ENCODE assay signal across 13 cellular contexts in the genomic region with DNA sequence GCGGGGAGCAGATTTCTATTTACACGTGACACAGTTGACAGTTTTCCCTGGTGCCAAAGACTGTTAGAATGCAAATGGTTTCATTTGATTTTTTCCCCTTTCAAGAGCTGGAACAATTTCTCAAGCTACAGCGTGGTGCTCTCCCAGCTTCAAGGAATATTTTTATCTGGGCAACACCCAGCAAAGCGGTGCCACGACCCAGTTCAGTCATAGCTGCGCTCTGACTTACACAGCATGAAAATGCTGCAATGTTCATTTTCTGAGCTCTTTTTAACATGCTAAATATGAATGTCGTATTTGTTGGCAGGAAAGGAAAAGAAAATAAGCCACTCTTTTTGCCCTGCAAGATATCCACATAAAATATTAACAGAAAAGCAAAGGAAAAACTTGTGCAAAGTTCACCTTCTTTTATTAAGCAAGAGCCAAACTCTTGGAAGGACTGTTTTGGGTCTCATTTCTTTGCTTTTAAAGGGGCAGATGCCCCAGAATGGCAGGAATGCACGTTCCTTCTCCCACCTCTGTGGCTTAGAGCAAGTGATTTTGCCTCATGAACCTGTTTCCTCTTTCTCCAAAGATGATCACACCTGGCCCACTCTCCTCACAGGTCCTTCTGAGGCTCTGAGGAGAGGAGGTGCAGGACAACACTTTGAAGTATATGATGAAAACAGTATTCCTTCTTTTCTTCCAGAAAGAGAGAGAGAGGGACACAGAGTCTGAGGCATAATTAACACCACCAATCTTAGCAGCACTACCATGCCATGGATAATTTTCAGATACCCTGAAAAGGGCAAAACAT. TPM values are rescaled to one million over a fixed set of nuclear protein-coding genes. Genes with fewer than 3 reads are reported as not detected.
DNase-seq lines count a peak whose midpoint lies in the region; ATAC-seq and TF ChIP-seq lines count a peak whose summit lies in the region.
"Had no signal": no experiment of that assay in that cellular context is flagged by ENCODE, and none has a peak within 500 bp of the region (broad histone marks: within the 10 kb centered on the region; RNA-seq: fewer than 3 reads in every experiment).

No MANE protein-coding gene starts in this region.

- H3K4me1 ChIP-seq in muscle layer of colon (ENCODE audit: insufficient read depth, low read length) (peaks cover 13% of the 10 kb centered on the region), thyroid gland (peaks cover 80 to 93% of the 10 kb centered on the region in 2 donors)

- H3K36me3 ChIP-seq in muscle layer of colon (ENCODE audit: insufficient read depth, low read length) (peaks cover 8% of the 10 kb centered on the region), thyroid gland (no peaks in the 10 kb centered on the region)

- WGBS in thyroid gland, 2 donors = 68 to 73% methylated on average over 8 of the region's 8 CpGs

- H3K9me3 ChIP-seq in muscle layer of colon (ENCODE audit: low read length) = no peaks in the 10 kb centered on the region
- H3K9me3 ChIP-seq in thyroid gland = no peaks in the 10 kb centered on the region

- ATAC-seq in GM21723 (IDR thresholded peaks at IDR 0.05; ENCODE audit: unreplicated experiment) (no peak), GM18511 (IDR thresholded peaks at IDR 0.05; ENCODE audit: unreplicated experiment) (no peak)
- ATAC-seq: activated T-cell treated with anti-CD3 and anti-CD28 coated beads, Interleukin-2, amount 50 U/mL, for 72 hours; K562 had no signal

- DNase-seq in fibroblast of gingiva (ENCODE audit: low read depth) (peak; percentile 43), thyroid gland (no peak), NCI-H2029 (lab: John Stamatoyannopoulos, UW) (no peak)
- DNase-seq: activated CD4-positive, alpha-beta memory T cell treated with anti-CD3 and anti-CD28 coated beads, Interleukin-2, amount 10 ng/mL, durations not matched to agents 7 days and 5 days; activated T-cell treated with anti-CD3 and anti-CD28 coated beads, Interleukin-2, amount 50 U/mL, for 72 hours; NCI-H1092; NCI-H774; stimulated activated naive CD4-positive, alpha-beta T cell treated with Interleukin-2 at 50 U/mL for 16 hours had no signal

- H3K27ac ChIP-seq in angular gyrus (ENCODE audit: low read depth, low read length) = peak overlapping the region; percentile 12
- H3K27ac ChIP-seq in muscle layer of colon (ENCODE audit: low read depth, low read length) = peak overlapping the region; percentile 24
- H3K27ac ChIP-seq in thyroid gland = peak overlapping the region; percentile 86 to 94 (median 94)

- H3K4me3 ChIP-seq in muscle layer of colon (ENCODE audit: low read depth in 1 of 2, low read length in 2 of 2) (no peak overlapping the region), thyroid gland (replicated peaks in 1 of 3) (no peak overlapping the region)
- H3K4me3 ChIP-seq: K562 had no signal

- no peak overlapping the region for H3K9ac ChIP-seq in muscle layer of colon (ENCODE audit: low read length)

- intact Hi-C loops in thyroid gland (cut with DNase I) = no loop called here

- TF ChIP-seq POLR2A in thyroid gland (IDR thresholded peaks at IDR 0.05) = no peak

- no peak for TF ChIP-seq CTCF in thyroid gland (IDR thresholded peaks at IDR 0.05)

- H3K27me3 ChIP-seq in muscle layer of colon (ENCODE audit: control insufficient read depth in 1 of 2, insufficient read depth in 2 of 2, low read length in 2 of 2) = no peaks in the 10 kb centered on the region
- no peaks in the 10 kb centered on the region for H3K27me3 ChIP-seq in thyroid gland

RNA-seq across cellular contexts. Expression of a gene that starts 47.0 kb away (rescaled TPM):
- 10 to 100 TPM; 23.0 to 45.0 (median 30.1) TPM for total RNA-seq in thyroid gland

RNA-seq across cellular contexts. Expression of a gene that starts 47.3 kb away (rescaled TPM):
- total RNA-seq in thyroid gland = 10 to 100 TPM; 24.2 to 58.9 (median 27.0) TPM

Comparison
In these comparisons a context has a peak if more than half of its experiments do, and no peak if none do; other contexts are left out.
1. H3K27ac ChIP-seq: peak in every context shown above with its lines; median percentile 94 in thyroid gland; 24 in muscle layer of colon; 12 in angular gyrus.